Comparison of ENCODE assay signal across 21 cellular contexts in genomic region chr10:93066544-93066913, GRCh38. TPM values are rescaled to one million over a fixed set of nuclear protein-coding genes. Genes with fewer than 3 reads are reported as not detected.
A peak's percentile ranks its signal among the peaks of the same experiment; 100 is the strongest.
DNase-seq lines count a peak whose midpoint lies in the region; ATAC-seq and TF ChIP-seq lines count a peak whose summit lies in the region.
"Had no signal": no experiment of that assay in that cellular context is flagged by ENCODE, and none has a peak within 500 bp of the region (broad histone marks: within the 10 kb centered on the region; RNA-seq: fewer than 3 reads in every experiment).

No MANE protein-coding gene starts in this region.

- TF ChIP-seq CTCF in right atrium auricular region (IDR thresholded peaks at IDR 0.05): no peak
- no peak for TF ChIP-seq CTCF in endothelial cell (IDR thresholded peaks at IDR 0.05; ENCODE audit: unreplicated experiment)
- no peak for TF ChIP-seq CTCF in foreskin fibroblast (IDR thresholded peaks at IDR 0.05; ENCODE audit: low read depth, low read length)

- peaks cover 46% of the 10 kb centered on the region for H3K27me3 Mint-ChIP-seq in endothelial cell (ENCODE audit: unreplicated experiment)
- H3K27me3 Mint-ChIP-seq in stimulated activated naive B cell treated with anti-CD40 and anti-IgM and Interleukin-4, amounts not matched to agents 10 μg/mL and 1 μg/mL and 100 μg/mL, for 72 hours: peaks cover 80 to 89% of the 10 kb centered on the region in 2 donors

- intact Hi-C loops in cardiac septum (cut with DNase I): no loop called here

- H3K9me3 Mint-ChIP-seq in endothelial cell (ENCODE audit: unreplicated experiment): no peaks in the 10 kb centered on the region
- H3K9me3 Mint-ChIP-seq in stimulated activated naive B cell treated with anti-CD40 and anti-IgM and Interleukin-4, amounts not matched to agents 10 μg/mL and 1 μg/mL and 100 μg/mL, for 72 hours: no peaks in the 10 kb centered on the region

- H3K4me1 ChIP-seq in right atrium auricular region: peaks cover 0 to 35% of the 10 kb centered on the region in 2 donors
- H3K4me1 ChIP-seq in HAP-1: peaks cover 4% of the 10 kb centered on the region; the same call in 1 of the 2 replicates

- H3K4me1 Mint-ChIP-seq in endothelial cell (ENCODE audit: unreplicated experiment): peaks cover 21% of the 10 kb centered on the region
- H3K4me1 Mint-ChIP-seq in stimulated activated naive B cell treated with anti-CD40 and anti-IgM and Interleukin-4, amounts not matched to agents 10 μg/mL and 1 μg/mL and 100 μg/mL, for 72 hours: peaks cover 24 to 44% of the 10 kb centered on the region in 2 donors

- H3K9me3 ChIP-seq in right atrium auricular region (no peaks in the 10 kb centered on the region), HAP-1 (no peaks in the 10 kb centered on the region)

- H3K27me3 ChIP-seq in right atrium auricular region (peaks cover 0 to 40% of the 10 kb centered on the region in 2 donors), HAP-1 (ENCODE audit: low read depth) (peaks cover 10% of the 10 kb centered on the region)

- no peak overlapping the region for H3K27ac ChIP-seq in right atrium auricular region

- H3K36me3 Mint-ChIP-seq in endothelial cell (ENCODE audit: low read depth, unreplicated experiment): peaks cover 22% of the 10 kb centered on the region
- peaks cover under 1 to 2% of the 10 kb centered on the region in 2 donors for H3K36me3 Mint-ChIP-seq in stimulated activated naive B cell treated with anti-CD40 and anti-IgM and Interleukin-4, amounts not matched to agents 10 μg/mL and 1 μg/mL and 100 μg/mL, for 72 hours

- ATAC-seq in stimulated activated naive B cell treated with anti-CD40 and anti-IgM and Interleukin-4, amounts not matched to agents 10 μg/mL and 1 μg/mL and 100 μg/mL, for 72 hours (replicated peaks): no peak
- ATAC-seq: Right ventricle myocardium inferior had no signal

- H3K27ac Mint-ChIP-seq in endothelial cell (ENCODE audit: unreplicated experiment): no peak overlapping the region
- peak overlapping the region; percentile 49 for H3K27ac Mint-ChIP-seq in stimulated activated naive B cell treated with anti-CD40 and anti-IgM and Interleukin-4, amounts not matched to agents 10 μg/mL and 1 μg/mL and 100 μg/mL, for 72 hours
- H3K27ac Mint-ChIP-seq: B cell had no signal

- H3K4me3 ChIP-seq in right atrium auricular region: no peak overlapping the region
- no peak overlapping the region for H3K4me3 ChIP-seq in foreskin fibroblast (ENCODE audit: low read depth in 1 of 2, low read length in 2 of 2)
- no peak overlapping the region for H3K4me3 ChIP-seq in HAP-1

- H3K36me3 ChIP-seq in right atrium auricular region (no peaks in the 10 kb centered on the region), HAP-1 (replicated peaks) (no peaks in the 10 kb centered on the region)

- peak overlapping the region; percentile 1 for H3K4me3 Mint-ChIP-seq in endothelial cell (ENCODE audit: unreplicated experiment)
- H3K4me3 Mint-ChIP-seq in stimulated activated naive B cell treated with anti-CD40 and anti-IgM and Interleukin-4, amounts not matched to agents 10 μg/mL and 1 μg/mL and 100 μg/mL, for 72 hours: peak overlapping the region; percentile 1 to 41
- H3K4me3 Mint-ChIP-seq: B cell had no signal

- in situ Hi-C loops in HAP-1 (cut with MboI; ENCODE audit: low sequenced_read_pairs): loop anchor here (25.0 kb wide), 1 partner anchor 179 kb away; no protein-coding TSS in a partner anchor

- peak; percentile 13 for DNase-seq in right atrium auricular region (ENCODE audit: low spot score)
- DNase-seq in cardiac septum (ENCODE audit: low spot score): no peak
- DNase-seq in endothelial cell (ENCODE audit: low spot score): no peak
- DNase-seq in mucosa of gallbladder (ENCODE audit: low spot score): peak; percentile 8
- no peak for DNase-seq in stimulated activated naive B cell treated with anti-CD40 and anti-IgM and Interleukin-4, amounts not matched to agents 10 μg/mL and 1 μg/mL and 100 μg/mL, for 72 hours
- no peak for DNase-seq in foreskin fibroblast
- no peak for DNase-seq in DMS79 (lab: John Stamatoyannopoulos, UW)
- no peak for DNase-seq in HAP-1 (ENCODE audit: low spot score in 2 of 2)
- DNase-seq: DMS 273 treated with DMSO at 0.1 percent for 48 hours, GF-D8, HCEC 1CT, MM.1S, NCI-H1092, NCI-H146, NCI-H2081 treated with DMSO at 0.1 percent for 48 hours had no signal

RNA-seq across cellular contexts. Expression of gene CYP26C1, which starts 5.9 kb away (rescaled TPM):
- not detected for total RNA-seq in right atrium auricular region
- not detected for total RNA-seq in cardiac septum
- total RNA-seq in endothelial cell (ENCODE audit: unreplicated experiment): 0.31 TPM
- total RNA-seq in mucosa of gallbladder: 0.06 TPM
- total RNA-seq: A172, LHCN-M2 had no signal

RNA-seq across cellular contexts. Expression of gene CYP26A1, which starts 7.2 kb away (rescaled TPM):
- total RNA-seq in right atrium auricular region (not detected), cardiac septum (not detected), endothelial cell (ENCODE audit: unreplicated experiment) (0.64 TPM), mucosa of gallbladder (not detected)
- total RNA-seq: B cell, NCI-H460, OCI-LY7, Right ventricle myocardium inferior had no signal

Comparison
In these comparisons a context has a peak if more than half of its experiments do, and no peak if none do; other contexts are left out.
1. DNase-seq: peak in right atrium auricular region (single experiment) and mucosa of gallbladder (single experiment); none in cardiac septum (single experiment), endothelial cell (single experiment), stimulated activated naive B cell treated with anti-CD40 and anti-IgM and Interleukin-4, amounts not matched to agents 10 μg/mL and 1 μg/mL and 100 μg/mL, for 72 hours (single experiment), foreskin fibroblast (0 of 2), DMS79 (single experiment) and HAP-1 (0 of 2).